ENCODE assay signal across 21 cellular contexts in the genomic region with DNA sequence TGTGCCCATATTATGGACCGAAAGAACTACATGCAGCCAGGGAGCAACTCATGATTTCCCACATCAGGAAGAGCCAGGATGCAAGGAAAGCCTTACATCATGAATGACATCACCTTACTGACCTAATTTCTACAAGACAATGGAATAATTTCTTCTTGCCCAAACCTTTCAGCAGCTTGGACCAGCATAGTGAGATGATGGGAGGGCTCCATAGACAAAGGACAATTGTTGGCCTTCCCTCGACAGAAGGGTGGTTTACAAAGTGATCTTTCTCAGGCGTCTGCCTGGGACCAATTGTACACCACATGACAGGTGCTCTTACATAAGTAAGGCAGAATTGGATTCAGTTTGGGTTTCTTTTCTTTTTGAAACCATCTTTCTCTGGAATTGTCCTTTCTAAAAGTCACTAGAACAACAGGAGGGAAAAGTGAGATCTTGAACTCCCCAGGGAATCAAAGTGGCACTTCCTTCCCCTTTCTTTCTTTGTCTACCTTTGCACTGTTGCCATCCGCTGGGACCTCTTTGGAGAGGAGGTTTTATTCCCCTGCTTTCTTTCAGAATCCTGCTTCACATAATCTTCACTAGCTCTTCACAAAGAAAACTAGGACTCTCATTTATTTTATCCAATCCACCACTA. TPM values are rescaled to one million over a fixed set of nuclear protein-coding genes. Genes with fewer than 3 reads are reported as not detected.
DNase-seq lines count a peak whose midpoint lies in the region; TF ChIP-seq lines count a peak whose summit lies in the region.
"Had no signal": no experiment of that assay in that cellular context is flagged by ENCODE, and none has a peak within 500 bp of the region (broad histone marks: within the 10 kb centered on the region; RNA-seq: fewer than 3 reads in every experiment).

No MANE protein-coding gene starts in this region.

- H3K36me3 Mint-ChIP-seq in activated naive CD8-positive, alpha-beta T cell treated with anti-CD3 and anti-CD28 coated beads for 36 hours: no peaks in the 10 kb centered on the region

- TF ChIP-seq CTCF in HEK293 (tag by site-specific recombination; IDR thresholded peaks at IDR 0.05): no peak

- H3K4me3 ChIP-seq in HEK293 (ENCODE audit: low read depth, low read length): no peak overlapping the region
- no peak overlapping the region for H3K4me3 ChIP-seq in iPS-20b (ENCODE audit: low read length)
- H3K4me3 ChIP-seq: body of pancreas, heart left ventricle, sigmoid colon had no signal

- H3K27me3 ChIP-seq in iPS-20b (ENCODE audit: insufficient read depth, low read length): no peaks in the 10 kb centered on the region
- H3K27me3 ChIP-seq: body of pancreas, heart left ventricle, neutrophil, sigmoid colon had no signal

- H3K9ac ChIP-seq in iPS-20b (ENCODE audit: low read depth, low read length): peak overlapping the region; percentile 39; the same call in 1 of the 2 replicates
- H3K9ac ChIP-seq: SK-N-SH had no signal

- no peaks in the 10 kb centered on the region for H3K4me1 Mint-ChIP-seq in activated naive CD8-positive, alpha-beta T cell treated with anti-CD3 and anti-CD28 coated beads for 36 hours

- DNase-seq in amniotic epithelial cell (ENCODE audit: low read depth): peak; percentile 29
- DNase-seq in retina: peak; percentile 62
- DNase-seq in activated naive CD8-positive, alpha-beta T cell treated with anti-CD3 and anti-CD28 coated beads for 36 hours: no peak
- no peak for DNase-seq in activated CD4-positive, alpha-beta T cell treated with anti-CD3 and anti-CD28 coated beads, Interleukin-2, amount 50 U/mL, for 4 hours
- no peak for DNase-seq in SKM-1 treated with dmso at 0.1 percent for 144 hours (lab: John Stamatoyannopoulos, UW; ENCODE audit: unreplicated experiment)
- DNase-seq: activated CD4-positive, alpha-beta T cell treated with anti-CD3 and anti-CD28 coated beads for 48 hours; activated naive CD4-positive, alpha-beta T cell treated with anti-CD3 and anti-CD28 coated beads, Interleukin-2, amount 50 U/mL, for 16 hours; body of pancreas; GDM1; heart left ventricle; kidney; NCI-H1092; NCI-H2081 treated with DMSO at 0.1 percent for 48 hours; NCI-H748 treated with DMSO at 0.1 percent for 48 hours; sigmoid colon; SK-N-SH; stimulated activated CD4-positive, alpha-beta T cell treated with anti-CD3 and anti-CD28 coated beads, Interleukin-2, amount 100 ng/mL, for 24 hours had no signal

- no peaks in the 10 kb centered on the region for H3K9me3 Mint-ChIP-seq in activated naive CD8-positive, alpha-beta T cell treated with anti-CD3 and anti-CD28 coated beads for 36 hours
- H3K9me3 Mint-ChIP-seq: dendritic cell treated with granulocyte-macrophage colony-stimulating factor and Interleukin-4, amounts not matched to agents 40 ng/mL and 50 ng/mL, for 4 days had no signal

- CTCF ChIA-PET in HEK293 (lab: Yijun Ruan, JAX): interaction anchor here (1.0 kb wide), 1 partner anchor 22 kb away, joined by 3 read pairs; no protein-coding TSS in a partner anchor

- no peaks in the 10 kb centered on the region for H3K27me3 Mint-ChIP-seq in activated naive CD8-positive, alpha-beta T cell treated with anti-CD3 and anti-CD28 coated beads for 36 hours

- no peak overlapping the region for H3K27ac Mint-ChIP-seq in activated naive CD8-positive, alpha-beta T cell treated with anti-CD3 and anti-CD28 coated beads for 36 hours
- H3K27ac Mint-ChIP-seq: dendritic cell treated with granulocyte-macrophage colony-stimulating factor and Interleukin-4, amounts not matched to agents 40 ng/mL and 50 ng/mL, for 4 days had no signal

- no peak overlapping the region for H3K4me3 Mint-ChIP-seq in activated naive CD8-positive, alpha-beta T cell treated with anti-CD3 and anti-CD28 coated beads for 36 hours
- H3K4me3 Mint-ChIP-seq: dendritic cell treated with granulocyte-macrophage colony-stimulating factor and Interleukin-4, amounts not matched to agents 40 ng/mL and 50 ng/mL, for 4 days had no signal

- no peaks in the 10 kb centered on the region; a peak in 1 of 3 replicates for H3K36me3 ChIP-seq in HEK293 (ENCODE audit: control insufficient read depth in 2 of 2, insufficient read depth in 1 of 2, low read length in 2 of 2)
- no peaks in the 10 kb centered on the region for H3K36me3 ChIP-seq in iPS-20b (ENCODE audit: insufficient read depth, low read depth, low read length)
- H3K36me3 ChIP-seq: heart left ventricle, neutrophil, sigmoid colon had no signal

- no peaks in the 10 kb centered on the region for H3K4me1 ChIP-seq in HEK293 (ENCODE audit: control insufficient read depth, insufficient read depth, low read length)
- H3K4me1 ChIP-seq in iPS-20b (ENCODE audit: insufficient read depth, low read length): peaks cover 23% of the 10 kb centered on the region; the same call in 1 of the 2 replicates
- H3K4me1 ChIP-seq: body of pancreas, heart left ventricle, sigmoid colon had no signal

- H3K9me3 ChIP-seq in HEK293 (ENCODE audit: control insufficient read depth, insufficient read depth, low read depth, low read length) (no peaks in the 10 kb centered on the region), iPS-20b (ENCODE audit: insufficient read depth, low read depth, low read length) (no peaks in the 10 kb centered on the region)
- H3K9me3 ChIP-seq: body of pancreas, heart left ventricle, neutrophil, sigmoid colon, SK-N-SH had no signal

- no peak overlapping the region for H3K27ac ChIP-seq in HEK293 (ENCODE audit: extremely low read depth, low read depth, low read length)
- H3K27ac ChIP-seq in iPS-20b (ENCODE audit: low read length): no peak overlapping the region
- H3K27ac ChIP-seq: body of pancreas, heart left ventricle, neutrophil, sigmoid colon had no signal

- POLR2A ChIA-PET in HEK293 (lab: Yijun Ruan, JAX): no interaction called here

TF ChIP-seq in HEK293, 187 proteins besides CTCF, POLR2A, EP300 and RAD21 (continues in another document):
- TF ChIP-seq, protein P1, sequence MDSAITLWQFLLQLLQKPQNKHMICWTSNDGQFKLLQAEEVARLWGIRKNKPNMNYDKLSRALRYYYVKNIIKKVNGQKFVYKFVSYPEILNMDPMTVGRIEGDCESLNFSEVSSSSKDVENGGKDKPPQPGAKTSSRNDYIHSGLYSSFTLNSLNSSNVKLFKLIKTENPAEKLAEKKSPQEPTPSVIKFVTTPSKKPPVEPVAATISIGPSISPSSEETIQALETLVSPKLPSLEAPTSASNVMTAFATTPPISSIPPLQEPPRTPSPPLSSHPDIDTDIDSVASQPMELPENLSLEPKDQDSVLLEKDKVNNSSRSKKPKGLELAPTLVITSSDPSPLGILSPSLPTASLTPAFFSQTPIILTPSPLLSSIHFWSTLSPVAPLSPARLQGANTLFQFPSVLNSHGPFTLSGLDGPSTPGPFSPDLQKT (IDR thresholded peaks at IDR 0.05; ENCODE audit: borderline replicate concordance, low read depth, low read length): no peak
- no peak for TF ChIP-seq ZNF654 (tag by site-specific recombination; IDR thresholded peaks at IDR 0.05; ENCODE audit: low read depth)
- no peak for TF ChIP-seq ZNF274 (IDR thresholded peaks at IDR 0.05; ENCODE audit: low read length)
- no peak for TF ChIP-seq ZNF274 (tag by site-specific recombination; IDR thresholded peaks at IDR 0.05; ENCODE audit: borderline replicate concordance)
- TF ChIP-seq ZBTB21 (tag by site-specific recombination; IDR thresholded peaks at IDR 0.05): peak; percentile 76
- TF ChIP-seq ZNF133 (tag by site-specific recombination; IDR thresholded peaks at IDR 0.05): peak; percentile 31; the same call in 1 of the 2 replicates
- no peak for TF ChIP-seq ZSCAN16 (tag by site-specific recombination; IDR thresholded peaks at IDR 0.05)
- no peak for TF ChIP-seq ZNF501 (tag by site-specific recombination; IDR thresholded peaks at IDR 0.05)
- TF ChIP-seq, protein P2, sequence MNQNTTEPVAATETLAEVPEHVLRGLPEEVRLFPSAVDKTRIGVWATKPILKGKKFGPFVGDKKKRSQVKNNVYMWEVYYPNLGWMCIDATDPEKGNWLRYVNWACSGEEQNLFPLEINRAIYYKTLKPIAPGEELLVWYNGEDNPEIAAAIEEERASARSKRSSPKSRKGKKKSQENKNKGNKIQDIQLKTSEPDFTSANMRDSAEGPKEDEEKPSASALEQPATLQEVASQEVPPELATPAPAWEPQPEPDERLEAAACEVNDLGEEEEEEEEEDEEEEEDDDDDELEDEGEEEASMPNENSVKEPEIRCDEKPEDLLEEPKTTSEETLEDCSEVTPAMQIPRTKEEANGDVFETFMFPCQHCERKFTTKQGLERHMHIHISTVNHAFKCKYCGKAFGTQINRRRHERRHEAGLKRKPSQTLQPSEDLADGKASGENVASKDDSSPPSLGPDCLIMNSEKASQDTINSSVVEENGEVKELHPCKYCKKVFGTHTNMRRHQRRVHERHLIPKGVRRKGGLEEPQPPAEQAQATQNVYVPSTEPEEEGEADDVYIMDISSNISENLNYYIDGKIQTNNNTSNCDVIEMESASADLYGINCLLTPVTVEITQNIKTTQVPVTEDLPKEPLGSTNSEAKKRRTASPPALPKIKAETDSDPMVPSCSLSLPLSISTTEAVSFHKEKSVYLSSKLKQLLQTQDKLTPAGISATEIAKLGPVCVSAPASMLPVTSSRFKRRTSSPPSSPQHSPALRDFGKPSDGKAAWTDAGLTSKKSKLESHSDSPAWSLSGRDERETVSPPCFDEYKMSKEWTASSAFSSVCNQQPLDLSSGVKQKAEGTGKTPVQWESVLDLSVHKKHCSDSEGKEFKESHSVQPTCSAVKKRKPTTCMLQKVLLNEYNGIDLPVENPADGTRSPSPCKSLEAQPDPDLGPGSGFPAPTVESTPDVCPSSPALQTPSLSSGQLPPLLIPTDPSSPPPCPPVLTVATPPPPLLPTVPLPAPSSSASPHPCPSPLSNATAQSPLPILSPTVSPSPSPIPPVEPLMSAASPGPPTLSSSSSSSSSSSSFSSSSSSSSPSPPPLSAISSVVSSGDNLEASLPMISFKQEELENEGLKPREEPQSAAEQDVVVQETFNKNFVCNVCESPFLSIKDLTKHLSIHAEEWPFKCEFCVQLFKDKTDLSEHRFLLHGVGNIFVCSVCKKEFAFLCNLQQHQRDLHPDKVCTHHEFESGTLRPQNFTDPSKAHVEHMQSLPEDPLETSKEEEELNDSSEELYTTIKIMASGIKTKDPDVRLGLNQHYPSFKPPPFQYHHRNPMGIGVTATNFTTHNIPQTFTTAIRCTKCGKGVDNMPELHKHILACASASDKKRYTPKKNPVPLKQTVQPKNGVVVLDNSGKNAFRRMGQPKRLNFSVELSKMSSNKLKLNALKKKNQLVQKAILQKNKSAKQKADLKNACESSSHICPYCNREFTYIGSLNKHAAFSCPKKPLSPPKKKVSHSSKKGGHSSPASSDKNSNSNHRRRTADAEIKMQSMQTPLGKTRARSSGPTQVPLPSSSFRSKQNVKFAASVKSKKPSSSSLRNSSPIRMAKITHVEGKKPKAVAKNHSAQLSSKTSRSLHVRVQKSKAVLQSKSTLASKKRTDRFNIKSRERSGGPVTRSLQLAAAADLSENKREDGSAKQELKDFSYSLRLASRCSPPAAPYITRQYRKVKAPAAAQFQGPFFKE (tag by site-specific recombination; IDR thresholded peaks at IDR 0.05; ENCODE audit: borderline replicate concordance): no peak
- TF ChIP-seq KLF1 (tag by site-specific recombination; IDR thresholded peaks at IDR 0.05): no peak
- TF ChIP-seq ZNF140 (tag by site-specific recombination; IDR thresholded peaks at IDR 0.05): no peak

RNA-seq across cellular contexts. Expression of a gene that starts 51.7 kb away (rescaled TPM):
- total RNA-seq in activated naive CD8-positive, alpha-beta T cell treated with anti-CD3 and anti-CD28 coated beads for 36 hours: 10 to 100 TPM; 40.1 to 43.0 TPM

Comparison
In these comparisons a context has a peak if more than half of its experiments do, and no peak if none do; other contexts are left out.
1. DNase-seq: peak in amniotic epithelial cell (single experiment) and retina (single experiment); none in activated naive CD8-positive, alpha-beta T cell treated with anti-CD3 and anti-CD28 coated beads for 36 hours (single experiment), activated CD4-positive, alpha-beta T cell treated with anti-CD3 and anti-CD28 coated beads, Interleukin-2, amount 50 U/mL, for 4 hours (0 of 2) and SKM-1 treated with dmso at 0.1 percent for 144 hours (single experiment).